1 cellular context compared by ENCODE assay signal in the genomic region with DNA sequence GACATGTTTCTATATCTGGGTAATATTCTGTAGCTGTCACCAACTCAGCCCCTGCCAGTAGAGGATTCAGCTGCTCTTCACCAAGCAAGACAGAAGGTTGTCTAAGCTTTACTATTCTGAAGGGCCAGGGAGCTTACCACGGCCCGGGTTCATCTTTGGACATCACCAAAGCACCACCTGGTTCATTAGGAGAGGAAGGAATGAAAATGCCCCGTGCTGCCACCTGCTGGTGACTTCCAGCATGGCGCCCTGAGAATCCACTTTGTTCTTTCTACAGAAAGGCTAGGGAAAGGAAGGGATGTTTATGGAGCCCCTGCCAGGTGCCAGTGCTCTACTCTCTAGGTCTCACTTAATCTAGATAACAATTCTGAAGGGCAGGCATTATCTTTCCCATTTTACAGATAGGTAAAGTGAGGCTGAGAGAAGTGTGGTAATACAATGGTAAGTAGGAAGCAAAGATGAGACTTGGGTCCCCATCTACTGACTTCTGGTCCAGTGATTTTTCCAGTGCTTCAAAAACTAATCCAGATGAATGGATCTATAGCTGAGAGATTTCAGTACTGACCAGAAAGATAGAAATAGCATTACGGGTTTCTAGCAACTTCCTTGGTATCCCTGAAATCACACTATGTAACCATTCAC.
TF ChIP-seq lines count a peak whose summit lies in the region.

No MANE protein-coding gene starts in this region.

TF ChIP-seq in IMR-90, 13 proteins besides CTCF, POLR2A, EP300 and RAD21:
- TF ChIP-seq SMC3 (IDR thresholded peaks at IDR 0.05; ENCODE audit: low read depth, low read length) (peak; percentile 49), CHD1 (IDR thresholded peaks at IDR 0.05; ENCODE audit: low read depth, low read length) (no peak), BHLHE40 (IDR thresholded peaks at IDR 0.05; ENCODE audit: low read depth, low read length) (no peak), RFX5 (IDR thresholded peaks at IDR 0.05; ENCODE audit: low read depth, low read length) (no peak), FOS (IDR thresholded peaks at IDR 0.05; ENCODE audit: low read depth, low read length) (no peak)
